In the genomic region with DNA sequence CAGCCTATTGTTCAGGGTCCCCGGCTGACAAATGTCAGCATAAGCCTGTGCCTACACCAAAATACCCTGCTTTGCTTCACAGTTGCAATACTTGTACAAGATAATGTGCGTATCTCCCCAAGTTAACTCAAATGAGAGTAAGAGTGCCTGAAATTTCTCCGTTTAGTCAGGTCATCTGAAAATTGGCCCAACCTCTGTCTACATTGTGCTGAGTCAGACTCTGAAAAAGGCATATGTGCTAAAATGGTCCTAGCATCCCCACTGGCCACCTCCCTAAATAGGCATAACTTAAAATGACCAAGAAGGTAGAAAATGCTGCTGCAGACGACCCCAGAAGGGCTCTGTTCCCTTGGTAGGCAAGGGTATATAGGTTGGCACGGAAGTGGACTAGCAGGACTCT, we compare ENCODE assay signal across 35 cellular contexts.
"Had no signal": no experiment of that assay in that cellular context is flagged by ENCODE, and none has a peak within 500 bp of the region (broad histone marks: within the 10 kb centered on the region; RNA-seq: fewer than 3 reads in every experiment).

No MANE protein-coding gene starts in this region.

- H3K4me1 ChIP-seq: adrenal gland, body of pancreas, breast epithelium had no signal

- DNase-seq: activated B cell treated with CpG ODN at 0.5 μM for 24 hours; activated CD4-positive, alpha-beta memory T cell treated with anti-CD3 and anti-CD28 coated beads for 36 hours; activated CD4-positive, alpha-beta T cell treated with anti-CD3 and anti-CD28 coated beads for 4 hours; activated CD4-positive, alpha-beta T cell treated with anti-CD3 and anti-CD28 coated beads, Interleukin-2, amount 10 ng/mL, durations not matched to agents 24 days and 14 days; activated CD4-positive, alpha-beta T cell treated with anti-CD3 and anti-CD28 coated beads, Interleukin-2, amount 50 U/mL, for 1 hour; activated CD4-positive, alpha-beta T cell treated with anti-CD3 and anti-CD28 coated beads, Interleukin-2, amount 50 U/mL, for 4 hours; activated CD4-positive, CD25-positive, alpha-beta regulatory T cell treated with anti-CD3 and anti-CD28 coated beads, Interleukin-2, amount 50 U/mL, for 72 hours; activated CD8-positive, alpha-beta memory T cell treated with anti-CD3 and anti-CD28 coated beads, Interleukin-2, amount 50 U/mL, for 4 hours; activated CD8-positive, alpha-beta T cell treated with anti-CD3 and anti-CD28 coated beads for 36 hours; activated effector memory CD4-positive, alpha-beta T cell treated with anti-CD3 and anti-CD28 coated beads, Interleukin-2, amount 50 U/mL, for 16 hours; activated gamma-delta T cell treated with Interleukin-2 at 50 U/mL for 16 hours; activated naive CD4-positive, alpha-beta T cell; activated naive CD4-positive, alpha-beta T cell treated with anti-CD3 and anti-CD28 coated beads for 36 hours; activated naive CD4-positive, alpha-beta T cell treated with anti-CD3 and anti-CD28 coated beads, Interleukin-2, amount 50 U/mL, for 16 hours; activated naive CD8-positive, alpha-beta T cell treated with anti-CD3 and anti-CD28 coated beads for 36 hours; activated T-cell treated with anti-CD3 and anti-CD28 coated beads for 4 hours; activated T-cell treated with anti-CD3 and anti-CD28 coated beads, Interleukin-2, amount 50 U/mL, for 1 hour; activated T-cell treated with anti-CD3 and anti-CD28 coated beads, Interleukin-2, amount 50 U/mL, for 4 hours; activated T-cell treated with anti-CD3 and anti-CD28 coated beads, Interleukin-2, amount 50 U/mL, for 72 hours; adrenal gland; amniotic stem cell; aorta; body of pancreas; brain microvascular endothelial cell; central memory CD4-positive, alpha-beta T cell; T-helper 1 cell; T-helper 2 cell; T-helper 9 cell had no signal

- H3K4me3 Mint-ChIP-seq: activated B cell treated with CpG ODN at 0.5 μM for 24 hours; activated CD4-positive, alpha-beta memory T cell treated with anti-CD3 and anti-CD28 coated beads for 36 hours; activated CD4-positive, alpha-beta T cell treated with anti-CD3 and anti-CD28 coated beads, Interleukin-2, amount 10 ng/mL, durations not matched to agents 24 days and 14 days; activated CD8-positive, alpha-beta T cell treated with anti-CD3 and anti-CD28 coated beads for 36 hours; activated naive CD4-positive, alpha-beta T cell treated with anti-CD3 and anti-CD28 coated beads for 36 hours; activated naive CD8-positive, alpha-beta T cell treated with anti-CD3 and anti-CD28 coated beads for 36 hours; activated T-cell treated with anti-CD3 and anti-CD28 coated beads, Interleukin-2, amount 50 U/mL, for 4 hours; activated T-cell treated with anti-CD3 and anti-CD28 coated beads, Interleukin-2, amount 50 U/mL, for 72 hours; activated T-helper 1 cell treated with anti-CD3 and anti-CD28 coated beads, Interleukin-12 subunit alpha, Interleukin-12 subunit beta, Interleukin-2, Interleukin-4 antibody, amounts not matched to agents 30 ng/mL and 10 ng/mL and 1 ng/mL, durations not matched to agents 14 hours and 24 hours and 36 hours; activated T-helper 17 cell treated with anti-CD3 and anti-CD28 coated beads, Interleukin-2, amount 50 U/mL, for 72 hours; T-helper 1 cell treated with Interleukin-12 subunit alpha and Interleukin-12 subunit beta and Interleukin-4 antibody, amounts not matched to agents 30 μg/mL and 1 μg/mL, for 36 hours; T-helper 2 cell treated with Interferon-gamma antibody and Interleukin-4, amounts not matched to agents 5 μg/mL and 100 μg/mL, for 36 hours had no signal

- H3K27me3 Mint-ChIP-seq: activated B cell treated with CpG ODN at 0.5 μM for 24 hours; activated CD4-positive, alpha-beta memory T cell treated with anti-CD3 and anti-CD28 coated beads for 36 hours; activated CD4-positive, alpha-beta T cell treated with anti-CD3 and anti-CD28 coated beads, Interleukin-2, amount 10 ng/mL, durations not matched to agents 24 days and 14 days; activated CD8-positive, alpha-beta T cell treated with anti-CD3 and anti-CD28 coated beads for 36 hours; activated naive CD8-positive, alpha-beta T cell treated with anti-CD3 and anti-CD28 coated beads for 36 hours; activated T-helper 17 cell treated with anti-CD3 and anti-CD28 coated beads, Interleukin-2, amount 50 U/mL, for 72 hours had no signal

- H3K4me3 ChIP-seq: adrenal gland, body of pancreas, breast epithelium had no signal

- H3K36me3 ChIP-seq: adrenal gland, brain microvascular endothelial cell, breast epithelium had no signal

- H3K27ac Mint-ChIP-seq: activated B cell treated with CpG ODN at 0.5 μM for 24 hours; activated CD4-positive, alpha-beta memory T cell treated with anti-CD3 and anti-CD28 coated beads for 36 hours; activated CD4-positive, alpha-beta T cell treated with anti-CD3 and anti-CD28 coated beads, Interleukin-2, amount 10 ng/mL, durations not matched to agents 24 days and 14 days; activated CD8-positive, alpha-beta T cell treated with anti-CD3 and anti-CD28 coated beads for 36 hours; activated naive CD4-positive, alpha-beta T cell treated with anti-CD3 and anti-CD28 coated beads for 36 hours; activated naive CD4-positive, alpha-beta T cell treated with anti-CD3 and anti-CD28 coated beads, Interleukin-2, amount 50 U/mL, for 72 hours; activated naive CD8-positive, alpha-beta T cell treated with anti-CD3 and anti-CD28 coated beads for 36 hours; activated T-cell treated with anti-CD3 and anti-CD28 coated beads, Interleukin-2, amount 50 U/mL, for 72 hours; activated T-helper 1 cell treated with anti-CD3 and anti-CD28 coated beads, Interleukin-12 subunit alpha, Interleukin-12 subunit beta, Interleukin-2, Interleukin-4 antibody, amounts not matched to agents 30 ng/mL and 10 ng/mL and 1 ng/mL, durations not matched to agents 14 hours and 24 hours and 36 hours; activated T-helper 17 cell treated with anti-CD3 and anti-CD28 coated beads, Interleukin-2, amount 50 U/mL, for 72 hours; T-helper 1 cell treated with Interleukin-12 subunit alpha and Interleukin-12 subunit beta and Interleukin-4 antibody, amounts not matched to agents 30 μg/mL and 1 μg/mL, for 36 hours; T-helper 2 cell treated with Interferon-gamma antibody and Interleukin-4, amounts not matched to agents 5 μg/mL and 100 μg/mL, for 36 hours had no signal

- H3K9me3 ChIP-seq: adrenal gland, body of pancreas had no signal

- H3K36me3 Mint-ChIP-seq: activated CD4-positive, alpha-beta memory T cell treated with anti-CD3 and anti-CD28 coated beads for 36 hours; activated naive CD8-positive, alpha-beta T cell treated with anti-CD3 and anti-CD28 coated beads for 36 hours had no signal

- H3K27me3 ChIP-seq: adrenal gland, body of pancreas, brain microvascular endothelial cell, breast epithelium had no signal

- H3K4me1 Mint-ChIP-seq: activated B cell treated with CpG ODN at 0.5 μM for 24 hours; activated CD4-positive, alpha-beta T cell treated with anti-CD3 and anti-CD28 coated beads, Interleukin-2, amount 10 ng/mL, durations not matched to agents 24 days and 14 days; activated naive CD8-positive, alpha-beta T cell treated with anti-CD3 and anti-CD28 coated beads for 36 hours; activated T-helper 17 cell treated with anti-CD3 and anti-CD28 coated beads, Interleukin-2, amount 50 U/mL, for 72 hours had no signal

- ATAC-seq: activated CD8-positive, alpha-beta T cell treated with anti-CD3 and anti-CD28 coated beads for 36 hours; activated naive CD4-positive, alpha-beta T cell treated with anti-CD3 and anti-CD28 coated beads, Interleukin-2, amount 50 U/mL, for 72 hours; activated T-cell treated with anti-CD3 and anti-CD28 coated beads, Interleukin-2, amount 50 U/mL, for 4 hours; activated T-cell treated with anti-CD3 and anti-CD28 coated beads, Interleukin-2, amount 50 U/mL, for 72 hours; activated T-helper 17 cell treated with anti-CD3 and anti-CD28 coated beads, Interleukin-2, amount 50 U/mL, for 72 hours; body of pancreas had no signal

- H3K27ac ChIP-seq: adrenal gland, body of pancreas, brain microvascular endothelial cell, breast epithelium, VCaP had no signal
